8 cellular contexts compared by ENCODE assay signal in the genomic region with DNA sequence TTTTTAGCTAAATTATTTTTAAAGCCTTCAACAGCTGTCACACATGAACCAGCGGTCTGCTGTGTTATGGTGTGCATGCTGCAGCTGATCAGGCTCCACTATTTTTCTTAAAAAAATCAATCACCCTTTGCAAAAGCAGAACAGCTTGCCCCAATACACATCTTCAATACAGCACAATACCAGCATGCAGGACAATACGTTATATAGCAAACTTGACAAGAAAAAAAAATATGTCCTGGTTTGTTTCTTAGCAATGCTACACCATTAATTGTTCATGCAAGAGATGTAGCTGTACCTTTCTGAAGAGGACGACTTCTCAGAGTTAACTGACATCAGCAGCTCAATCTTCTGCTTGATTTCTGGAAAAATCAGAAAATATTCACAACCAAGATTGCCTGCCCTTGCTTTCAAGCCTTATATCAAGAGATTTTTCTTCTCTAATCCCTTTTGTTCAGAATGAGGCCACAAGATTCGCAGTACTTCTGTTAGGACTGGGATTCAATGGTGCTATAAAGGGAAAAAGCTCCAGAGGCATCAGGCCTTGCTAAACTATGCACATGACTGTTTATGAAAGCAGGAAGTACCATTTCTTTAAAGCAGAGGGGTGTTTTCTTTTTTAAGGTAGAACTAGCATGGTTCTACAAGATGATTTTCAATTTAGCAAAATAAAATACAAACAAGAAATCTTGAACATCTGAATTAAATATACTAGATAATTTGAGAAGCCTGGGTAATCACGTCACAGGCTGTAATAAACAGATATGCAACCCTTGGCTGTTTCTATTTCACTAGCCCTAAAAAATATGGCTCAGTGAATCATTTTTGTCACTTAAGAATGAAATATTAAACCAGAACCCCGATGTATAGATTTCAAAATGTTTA.
A peak's percentile ranks its signal among the peaks of the same experiment; 100 is the strongest.
DNase-seq lines count a peak whose midpoint lies in the region; ATAC-seq and TF ChIP-seq lines count a peak whose summit lies in the region.

No MANE protein-coding gene starts in this region.

- in situ Hi-C loops in ACHN (cut with HindIII; ENCODE audit: low pct_ligation_motif_present, low pct_unique_long_range_greater_than_20kb, low sequenced_read_pairs), result no loop called here

- H3K4me3 ChIP-seq in psoas muscle, result peak overlapping the region; percentile 73

- H3K4me3 Mint-ChIP-seq in activated naive CD8-positive, alpha-beta T cell, result peak overlapping the region; percentile 92
- peak overlapping the region; percentile 89 for H3K4me3 Mint-ChIP-seq in glutamatergic neuron (ENCODE audit: unreplicated experiment)

- peak; percentile 72 for DNase-seq in ACHN
- peak; percentile 46 for DNase-seq in GM10266 (ENCODE audit: extremely low spot score)
- peak; percentile 15 to 70 for DNase-seq in NCI-H2081 (lab: John Stamatoyannopoulos, UW)
- DNase-seq in glutamatergic neuron, result no peak
- DNase-seq in psoas muscle, result no peak
- DNase-seq in GM19238 (ENCODE audit: insufficient read length, low spot score), result no peak

- H3K4me1 ChIP-seq in psoas muscle, result peaks cover 24% of the 10 kb centered on the region

- peaks cover 67% of the 10 kb centered on the region for H3K4me1 Mint-ChIP-seq in activated naive CD8-positive, alpha-beta T cell (ENCODE audit: low read depth)
- H3K4me1 Mint-ChIP-seq in glutamatergic neuron (ENCODE audit: low read depth, unreplicated experiment), result peaks cover 51% of the 10 kb centered on the region

- no peaks in the 10 kb centered on the region for H3K9me3 Mint-ChIP-seq in activated naive CD8-positive, alpha-beta T cell (ENCODE audit: low read depth)
- peaks cover 8% of the 10 kb centered on the region for H3K9me3 Mint-ChIP-seq in glutamatergic neuron (ENCODE audit: unreplicated experiment)

- H3K9me3 ChIP-seq in psoas muscle, result no peaks in the 10 kb centered on the region

- peak overlapping the region; percentile 90 for H3K27ac ChIP-seq in psoas muscle

- no peak for TF ChIP-seq CTCF in GM10266 (IDR thresholded peaks at IDR 0.05; ENCODE audit: control insufficient read depth, insufficient read depth, low read depth, missing control alignments)
- no peak for TF ChIP-seq CTCF in glutamatergic neuron (IDR thresholded peaks at IDR 0.05; ENCODE audit: partially characterized antibody, unreplicated experiment)
- no peak for TF ChIP-seq CTCF in psoas muscle (IDR thresholded peaks at IDR 0.05)

- H3K27ac Mint-ChIP-seq in activated naive CD8-positive, alpha-beta T cell, result peak overlapping the region; percentile 94
- peak overlapping the region; percentile 75 for H3K27ac Mint-ChIP-seq in glutamatergic neuron (ENCODE audit: unreplicated experiment)

- intact Hi-C loops in psoas muscle (cut with DNase I), result loop anchor here in 1 of 2 donors (10.0 kb wide), 1 partner anchor 284 kb away; no protein-coding TSS in a partner anchor

- H3K36me3 ChIP-seq in psoas muscle (ENCODE audit: insufficient read depth in 1 of 2, low read depth in 1 of 2), result no peaks in the 10 kb centered on the region

- no peaks in the 10 kb centered on the region for H3K27me3 ChIP-seq in psoas muscle (ENCODE audit: insufficient read depth in 3 of 3, low read length in 2 of 3)

- H3K36me3 Mint-ChIP-seq in activated naive CD8-positive, alpha-beta T cell, result no peaks in the 10 kb centered on the region
- H3K36me3 Mint-ChIP-seq in glutamatergic neuron (ENCODE audit: unreplicated experiment), result no peaks in the 10 kb centered on the region

- H3K27me3 Mint-ChIP-seq in activated naive CD8-positive, alpha-beta T cell, result no peaks in the 10 kb centered on the region
- peaks cover 5% of the 10 kb centered on the region for H3K27me3 Mint-ChIP-seq in glutamatergic neuron (ENCODE audit: unreplicated experiment)

- 1 to 2% (median 1%) methylated on average over 6 of the region's 6 CpGs for WGBS in psoas muscle, 3 donors

- peak; percentile 83 for ATAC-seq in HG02798 (IDR thresholded peaks at IDR 0.05; ENCODE audit: poor library complexity, unreplicated experiment)
- peak; percentile 86 to 93 (median 89) for ATAC-seq in psoas muscle

Comparison
In these comparisons a context has a peak if more than half of its experiments do, and no peak if none do; other contexts are left out.
1. DNase-seq: peak in ACHN (single experiment), GM10266 (single experiment) and NCI-H2081 (2 of 2); none in glutamatergic neuron (single experiment), psoas muscle (0 of 2) and GM19238 (single experiment).